Comparison of ENCODE assay signal across 22 cellular contexts in genomic region chr2:120148229-120148628, GRCh38.
"Had no signal": no experiment of that assay in that cellular context is flagged by ENCODE, and none has a peak within 500 bp of the region (broad histone marks: within the 10 kb centered on the region; RNA-seq: fewer than 3 reads in every experiment).

No MANE protein-coding gene starts in this region.

- ATAC-seq: effector memory CD8-positive, alpha-beta T cell; esophagus mucosa; gastroesophageal sphincter; heart left ventricle; left cardiac atrium; left lung; left ventricle myocardium superior; lower lobe of right lung; mucosa of descending colon had no signal

- DNase-seq: colonic mucosa; cortex of kidney; effector CD8-positive, alpha-beta T cell; effector memory CD8-positive, alpha-beta T cell; endodermal cell; erythroblast; esophagus squamous epithelium; foreskin fibroblast; heart left ventricle; hypothalamus; immature natural killer cell; left cardiac atrium; left lung; left ventricle myocardium superior; lower lobe of right lung; mesenchymal stem cell; mucosa of descending colon; naive B cell had no signal

- FAIRE-seq: endometrium, keratinocyte had no signal
